In the genomic region with DNA sequence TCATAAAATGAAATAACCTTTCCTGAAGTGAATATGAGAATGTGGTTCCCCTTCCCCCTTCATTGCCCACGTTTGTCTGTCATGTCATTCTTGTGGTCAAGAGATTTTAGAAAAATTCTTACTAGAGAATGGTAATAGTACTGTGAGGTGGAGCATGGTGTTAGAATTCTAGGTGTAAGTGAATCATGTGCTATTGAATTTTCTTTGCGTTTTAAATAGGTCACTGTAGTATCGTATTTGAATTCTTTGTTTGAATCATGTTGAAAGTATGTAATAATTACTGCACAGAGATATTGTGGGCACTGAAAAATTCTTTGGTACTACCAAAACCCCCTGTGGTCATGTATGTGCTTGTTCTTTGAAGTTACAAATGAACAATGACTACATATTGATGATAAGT, we compare ENCODE assay signal across 9 cellular contexts. TPM values are rescaled to one million over a fixed set of nuclear protein-coding genes. Genes with fewer than 3 reads are reported as not detected.
DNase-seq lines count a peak whose midpoint lies in the region; ATAC-seq, FAIRE-seq and TF ChIP-seq lines count a peak whose summit lies in the region.
"Had no signal": no experiment of that assay in that cellular context is flagged by ENCODE, and none has a peak within 500 bp of the region (broad histone marks: within the 10 kb centered on the region; RNA-seq: fewer than 3 reads in every experiment).

No MANE protein-coding gene starts in this region.

- H4K20me1 ChIP-seq in HCT116 (ENCODE audit: insufficient read depth), result no peaks in the 10 kb centered on the region
- no peaks in the 10 kb centered on the region for H4K20me1 ChIP-seq in keratinocyte (ENCODE audit: control insufficient read depth, extremely low read depth, insufficient read depth, low read length)
- no peaks in the 10 kb centered on the region for H4K20me1 ChIP-seq in neural progenitor cell (ENCODE audit: low read depth)

- H3K9me2 ChIP-seq in HCT116 (ENCODE audit: insufficient read depth), result no peaks in the 10 kb centered on the region

- no peak for TF ChIP-seq RAD21 in HCT116 (IDR thresholded peaks at IDR 0.05; ENCODE audit: low read depth)

- H3K9me3 Mint-ChIP-seq in neural progenitor cell, result peaks cover under 1% of the 10 kb centered on the region

- no peak for TF ChIP-seq POLR2A in HCT116 (IDR thresholded peaks at IDR 0.05; ENCODE audit: borderline replicate concordance, extremely low read depth, insufficient read depth, insufficient read length)

- dilution Hi-C loops in keratinocyte (cut with MboI; ENCODE audit: extremely low pct_ligation_motif_present, low sequenced_read_pairs), result no loop called here

- no TSS peak for BruUV-seq in HCT116 (replicated peaks; lab: Mats Ljungman, UMichigan)

- DNase-seq in HCT116 (ENCODE audit: low read depth, low spot score), result no peak
- peak; percentile 35 for DNase-seq in NCI-H226
- DNase-seq in keratinocyte (ENCODE audit: low read depth, low spot score), result peak; percentile 88
- no peak for DNase-seq in cerebellar nuclear complex (lab: John Stamatoyannopoulos, UW)
- no peak for DNase-seq in neural progenitor cell (ENCODE audit: low spot score)
- no peak for DNase-seq in G401 (ENCODE audit: low spot score)
- no peak for DNase-seq in NCI-H345 treated with DMSO at 0.1 percent for 48 hours (lab: John Stamatoyannopoulos, UW; ENCODE audit: unreplicated experiment)

- H3K36me3 ChIP-seq in HCT116 (ENCODE audit: control insufficient read depth in 1 of 2, insufficient read depth in 2 of 2, low read length in 2 of 2) (no peaks in the 10 kb centered on the region), keratinocyte (ENCODE audit: control insufficient read depth in 2 of 2, extremely low read depth in 1 of 2, insufficient read depth in 2 of 2, low read length in 2 of 2) (no peaks in the 10 kb centered on the region), neural progenitor cell (peaks cover 6% of the 10 kb centered on the region)

- H3K4me1 ChIP-seq in HCT116 (ENCODE audit: control insufficient read depth in 1 of 2, insufficient read depth in 2 of 2, low read length in 2 of 2) (peaks cover 0 to 13% of the 10 kb centered on the region in 2 experiments; a peak in 2 of 4 replicates), keratinocyte (ENCODE audit: control insufficient read depth, extremely low read depth, insufficient read depth, low read length) (peaks cover 25% of the 10 kb centered on the region), neural progenitor cell (peaks cover 9% of the 10 kb centered on the region)

- H3K27me3 ChIP-seq in HCT116 (ENCODE audit: insufficient read depth, low read length), result no peaks in the 10 kb centered on the region
- no peaks in the 10 kb centered on the region for H3K27me3 ChIP-seq in keratinocyte (ENCODE audit: control insufficient read depth, extremely low read depth, insufficient read depth, low read length)
- no peaks in the 10 kb centered on the region for H3K27me3 ChIP-seq in neural progenitor cell

- TF ChIP-seq CTCF in HCT116 (IDR thresholded peaks at IDR 0.05 in 2 of 3, conservative IDR thresholded peaks at IDR 0.05 in 1 of 3; ENCODE audit: borderline replicate concordance in 1 of 3, insufficient read depth in 1 of 3, low read depth in 2 of 3, low read length in 2 of 3) (no peak), keratinocyte (optimal IDR thresholded peaks at IDR 0.05 in 1 of 3, IDR thresholded peaks at IDR 0.05 in 1 of 3, conservative IDR thresholded peaks at IDR 0.05 in 1 of 3; ENCODE audit: extremely low read depth in 1 of 3, insufficient read depth in 2 of 3, low read length in 3 of 3) (no peak), neural progenitor cell (IDR thresholded peaks at IDR 0.05) (no peak)

- POLR2A ChIA-PET in HCT116 (lab: Charles Lee), result interaction anchor here (0.5 kb wide), 1 partner anchor 94 kb away, joined by 4 read pairs; no protein-coding TSS in a partner anchor

- H3K9me1 ChIP-seq in keratinocyte (ENCODE audit: control insufficient read depth, extremely low read depth, insufficient read depth, low read length), result no peaks in the 10 kb centered on the region

- H3K4me3 ChIP-seq in HCT116 (replicated peaks in 1 of 2; ENCODE audit: low read depth in 1 of 2, low read length in 2 of 2) (no peak overlapping the region), keratinocyte (ENCODE audit: control insufficient read depth in 2 of 3, extremely low read depth in 1 of 3, insufficient read depth in 2 of 3, low read depth in 1 of 3, low read length in 3 of 3) (peak overlapping the region in 2 of 3 experiments; percentile 14 to 30), neural progenitor cell (no peak overlapping the region)

- peaks cover 4% of the 10 kb centered on the region for H3F3A ChIP-seq in neural progenitor cell (ENCODE audit: low read depth)

- intact Hi-C loops in HCT116 (cut with micrococcal nuclease), result no loop called here

- peak overlapping the region; percentile 34 for H3K4me2 ChIP-seq in HCT116 (ENCODE audit: low read length)
- peak overlapping the region; percentile 71 for H3K4me2 ChIP-seq in keratinocyte (ENCODE audit: control insufficient read depth, extremely low read depth, insufficient read depth, low read depth, low read length)
- no peak overlapping the region for H3K4me2 ChIP-seq in neural progenitor cell

- no peak overlapping the region for H3K27ac ChIP-seq in HCT116 (ENCODE audit: low read depth, low read length)
- H3K27ac ChIP-seq in keratinocyte (ENCODE audit: control insufficient read depth, insufficient read depth, low read length), result peak overlapping the region; percentile 77
- no peak overlapping the region for H3K27ac ChIP-seq in neural progenitor cell

- in situ Hi-C loops in G401 (cut with HindIII; ENCODE audit: low sequenced_read_pairs), result no loop called here

- H3K9me3 ChIP-seq in HCT116 (ENCODE audit: control insufficient read depth in 1 of 2, insufficient read depth in 1 of 2, low read depth in 1 of 2, low read length in 2 of 2), result no peaks in the 10 kb centered on the region
- H3K9me3 ChIP-seq in keratinocyte (ENCODE audit: control insufficient read depth, low read depth, low read length), result no peaks in the 10 kb centered on the region
- no peaks in the 10 kb centered on the region for H3K9me3 ChIP-seq in neural progenitor cell (ENCODE audit: low read depth)

- FAIRE-seq in keratinocyte (lab: Jason Lieb, UNC), result peak; percentile 69

- no peak overlapping the region for H3K4me3 Mint-ChIP-seq in neural progenitor cell

- RAD21 ChIA-PET in HCT116 (lab: Charles Lee; ENCODE audit: low non-redundant PET in 1 of 2, low total read pairs in 2 of 2, uncharacterized antibody in 2 of 2, unreplicated experiment in 2 of 2), result no interaction called here

- H3K27ac Mint-ChIP-seq in neural progenitor cell, result no peak overlapping the region

- no peak overlapping the region for H3K9ac ChIP-seq in HCT116 (ENCODE audit: low read length)
- H3K9ac ChIP-seq in keratinocyte (ENCODE audit: control insufficient read depth, extremely low read depth, insufficient read depth, low read length), result peak overlapping the region; percentile 34
- no peak overlapping the region for H3K9ac ChIP-seq in neural progenitor cell

- peak; percentile 75 for ATAC-seq in GM18517 (IDR thresholded peaks at IDR 0.05; ENCODE audit: unreplicated experiment)
- peak; percentile 62; the same call in 1 of the 2 replicates for ATAC-seq in HCT116
- ATAC-seq: Panc1 had no signal

- no peak overlapping the region for H2AFZ ChIP-seq in HCT116 (ENCODE audit: low read depth, low read length, poor library complexity, severe bottlenecking)
- no peak overlapping the region for H2AFZ ChIP-seq in keratinocyte (ENCODE audit: control insufficient read depth, low read length)
- H2AFZ ChIP-seq in neural progenitor cell (replicated peaks), result no peak overlapping the region

- no peaks in the 10 kb centered on the region for H3K4me1 Mint-ChIP-seq in neural progenitor cell

- H3K36me3 Mint-ChIP-seq in neural progenitor cell, result peaks cover 28% of the 10 kb centered on the region

- H3K27me3 Mint-ChIP-seq in neural progenitor cell (ENCODE audit: insufficient read depth, low read depth), result no peaks in the 10 kb centered on the region

- 0 out of 2 replicates have a peak, but pooled peaks cover 6% of the 10 kb centered on the region for H3K79me2 ChIP-seq in HCT116 (ENCODE audit: insufficient read depth, low read length)
- no peaks in the 10 kb centered on the region for H3K79me2 ChIP-seq in keratinocyte (ENCODE audit: control insufficient read depth, insufficient read depth, low read length)
- H3K79me2 ChIP-seq in neural progenitor cell (ENCODE audit: low read depth), result peaks cover 61% of the 10 kb centered on the region

- CTCF ChIA-PET in HCT116 (lab: Charles Lee), result no interaction called here

TF ChIP-seq in HCT116, 20 proteins besides CTCF, POLR2A, EP300 and RAD21 (continues in another document):
- no peak for TF ChIP-seq CBX3 (IDR thresholded peaks at IDR 0.05; ENCODE audit: low read depth)
- TF ChIP-seq ZFX (IDR thresholded peaks at IDR 0.05), result no peak
- TF ChIP-seq FOSL1 (IDR thresholded peaks at IDR 0.05; ENCODE audit: low read depth), result no peak; the same call in 1 of the 2 replicates
- TF ChIP-seq ELF1 (IDR thresholded peaks at IDR 0.05; ENCODE audit: borderline replicate concordance, low read depth), result no peak
- TF ChIP-seq SIN3A (IDR thresholded peaks at IDR 0.05; ENCODE audit: low read depth), result no peak
- no peak for TF ChIP-seq EZH2 (IDR thresholded peaks at IDR 0.05)
- TF ChIP-seq SP1 (IDR thresholded peaks at IDR 0.05; ENCODE audit: low read depth), result no peak
- no peak for TF ChIP-seq MAX (IDR thresholded peaks at IDR 0.05)
- TF ChIP-seq ZNF274 (IDR thresholded peaks at IDR 0.05; ENCODE audit: low read depth, low read length), result no peak
- no peak for TF ChIP-seq YY1 (IDR thresholded peaks at IDR 0.05; ENCODE audit: extremely low read depth, insufficient replicate concordance, low read depth, low read length)
- no peak for TF ChIP-seq SRF (IDR thresholded peaks at IDR 0.05; ENCODE audit: low read depth)

RNA-seq across cellular contexts. Expression of gene FUT8, which starts 49.9 kb away (rescaled TPM):
- 42.3 TPM for total RNA-seq in HCT116 (2021; ENCODE audit: unreplicated experiment)
- 19.2 and 21.9 TPM in 2 replicates for polyA plus RNA-seq in HCT116 (2012)
- 8.8 to 15.0 TPM (median 12.5 TPM) in 3 replicates for polyA plus RNA-seq in keratinocyte
- 6.1 TPM for polyA plus RNA-seq in keratinocyte (2011; ENCODE audit: low read depth)
- polyA plus RNA-seq in keratinocyte (2011; cell fraction: cytosol; rRNA removed), result 4.9 and 7.5 TPM in 2 replicates
- polyA plus RNA-seq in keratinocyte (2011; cell fraction: nucleus; rRNA removed), result 8.8 and 10.0 TPM in 2 replicates
- 4.1 and 11.2 TPM in 2 replicates for polyA plus RNA-seq in keratinocyte (2012; ENCODE audit: low replicate concordance)
- 6.1 to 22.3 TPM (median 16.9 TPM) in 3 replicates for polyA minus RNA-seq in keratinocyte
- 6.1 TPM for polyA minus RNA-seq in keratinocyte (2011; cell fraction: cytosol; rRNA and poly(A)+ RNA removed)
- 9.9 and 21.5 TPM in 2 replicates for polyA minus RNA-seq in keratinocyte (2011; cell fraction: nucleus; rRNA and poly(A)+ RNA removed)
- total RNA-seq in neural progenitor cell (ENCODE audit: low replicate concordance), result 112 and 131 TPM in 2 replicates
- 28.3 and 43.1 TPM in 2 replicates for total RNA-seq in G401 (2014; rRNA removed; shearing (Covaris generic))

Comparison
In these comparisons a context has a peak if more than half of its experiments do, and no peak if none do; other contexts are left out.
1. DNase-seq: peak in NCI-H226 (single experiment) and keratinocyte (single experiment); none in HCT116 (single experiment), cerebellar nuclear complex (0 of 2), neural progenitor cell (single experiment), G401 (single experiment) and NCI-H345 treated with DMSO at 0.1 percent for 48 hours (single experiment).
2. H3K4me3 ChIP-seq: peak in keratinocyte (2 of 3); none in HCT116 (0 of 2) and neural progenitor cell (single experiment).